ENCODE assay signal across 8 cellular contexts in genomic region chr11:47980907-47981621, GRCh38. TPM values are rescaled to one million over a fixed set of nuclear protein-coding genes. Genes with fewer than 3 reads are reported as not detected.
DNase-seq lines count a peak whose midpoint lies in the region; ATAC-seq, FAIRE-seq and TF ChIP-seq lines count a peak whose summit lies in the region.

No MANE protein-coding gene starts in this region.

- FAIRE-seq in GM12892 (lab: Jason Lieb, UNC): no peak

- H3K9me3 ChIP-seq in mammary epithelial cell (replicated peaks; ENCODE audit: insufficient read depth, low read length): no peaks in the 10 kb centered on the region

- peak overlapping the region; percentile 92 for H3K4me2 ChIP-seq in mammary epithelial cell (ENCODE audit: insufficient read depth, low read depth, low read length)

- no peaks in the 10 kb centered on the region for H3K79me2 ChIP-seq in mammary epithelial cell (ENCODE audit: insufficient read depth, low read length)

- H3K36me3 ChIP-seq in mammary epithelial cell (ENCODE audit: insufficient read depth, low read length): no peaks in the 10 kb centered on the region

- no peaks in the 10 kb centered on the region for H4K20me1 ChIP-seq in mammary epithelial cell (ENCODE audit: insufficient read depth, low read length)

- 3% methylated on average over 14 of the region's 82 CpGs for WGBS in mammary epithelial cell (ENCODE audit: low coverage, missing lambda C conversion rate)

- in situ Hi-C loops in ACHN (cut with HindIII; ENCODE audit: low pct_ligation_motif_present, low pct_unique_long_range_greater_than_20kb, low sequenced_read_pairs): no loop called here
- in situ Hi-C loops in mammary epithelial cell (cut with MboI; ENCODE audit: low sequenced_read_pairs in 2 of 2): no loop called here

- H3K27ac ChIP-seq in mammary epithelial cell (ENCODE audit: insufficient read depth, low read depth, low read length): no peak overlapping the region

- H3K27me3 ChIP-seq in mammary epithelial cell (ENCODE audit: insufficient read depth, low read length): peaks cover 11% of the 10 kb centered on the region

- BruUV-seq in mammary epithelial cell (replicated peaks; lab: Mats Ljungman, UMichigan): no TSS peak

- peak overlapping the region; percentile 72 for H2AFZ ChIP-seq in mammary epithelial cell (ENCODE audit: low read depth, low read length)

- H3K9ac ChIP-seq in mammary epithelial cell (ENCODE audit: insufficient read depth, low read length): no peak overlapping the region

- H3K9me3 Mint-ChIP-seq in stimulated activated effector memory CD8-positive, alpha-beta T cell treated with anti-CD3 and anti-CD28 coated beads, Interleukin-12 subunit alpha, Interleukin-12 subunit beta, amount 100 ng/mL, for 72 hours: no peaks in the 10 kb centered on the region

- H3K4me1 Mint-ChIP-seq in stimulated activated effector memory CD8-positive, alpha-beta T cell treated with anti-CD3 and anti-CD28 coated beads, Interleukin-12 subunit alpha, Interleukin-12 subunit beta, amount 100 ng/mL, for 72 hours: peaks cover 34% of the 10 kb centered on the region

- DNase-seq in ACHN (peak; percentile 43), GM12892 (ENCODE audit: insufficient read length) (peak; percentile 68), mammary epithelial cell (peak; percentile 32), kidney glomerular epithelial cell (lab: John Stamatoyannopoulos, UW) (peak; percentile 13), cerebellar nuclear complex (lab: John Stamatoyannopoulos, UW) (no peak)
- DNase-seq in stimulated activated effector memory CD8-positive, alpha-beta T cell treated with anti-CD3 and anti-CD28 coated beads, Interleukin-12 subunit alpha, Interleukin-12 subunit beta, amount 100 ng/mL, for 72 hours (ENCODE audit: low spot score in 2 of 2): peak; percentile 38 to 71

- intact Hi-C loops in mammary epithelial cell (cut with micrococcal nuclease): loop anchor here (2.0 kb wide), 1 partner anchor 34 kb away; no protein-coding TSS in a partner anchor

- H3K27ac Mint-ChIP-seq in stimulated activated effector memory CD8-positive, alpha-beta T cell treated with anti-CD3 and anti-CD28 coated beads, Interleukin-12 subunit alpha, Interleukin-12 subunit beta, amount 100 ng/mL, for 72 hours: peak overlapping the region; percentile 93

- dilution Hi-C loops in mammary epithelial cell (cut with HindIII; ENCODE audit: low sequenced_read_pairs): no loop called here

- no peaks in the 10 kb centered on the region for H3K4me1 ChIP-seq in mammary epithelial cell (ENCODE audit: insufficient read depth, low read length)

- H3K4me3 Mint-ChIP-seq in stimulated activated effector memory CD8-positive, alpha-beta T cell treated with anti-CD3 and anti-CD28 coated beads, Interleukin-12 subunit alpha, Interleukin-12 subunit beta, amount 100 ng/mL, for 72 hours: peak overlapping the region; percentile 89

- H3K4me3 ChIP-seq in mammary epithelial cell (replicated peaks in 1 of 3; ENCODE audit: insufficient read depth in 1 of 3, low read depth in 2 of 3, low read length in 3 of 3): peak overlapping the region; percentile 41 to 51 (median 43)

- CTCF ChIA-PET in mammary epithelial cell (lab: Charles Lee; ENCODE audit: low non-redundant PET): no interaction called here

- peaks cover 41% of the 10 kb centered on the region for H3K36me3 Mint-ChIP-seq in stimulated activated effector memory CD8-positive, alpha-beta T cell treated with anti-CD3 and anti-CD28 coated beads, Interleukin-12 subunit alpha, Interleukin-12 subunit beta, amount 100 ng/mL, for 72 hours

- no peak for TF ChIP-seq POLR2A in GM12892 (IDR thresholded peaks at IDR 0.05; ENCODE audit: low read depth, low read length)

- no peak for TF ChIP-seq CTCF in mammary epithelial cell (conservative IDR thresholded peaks at IDR 0.05 in 1 of 2, IDR thresholded peaks at IDR 0.05 in 1 of 2; ENCODE audit: extremely low read depth in 1 of 2, insufficient read depth in 1 of 2, low read depth in 1 of 2, low read length in 2 of 2)

- ATAC-seq in HG02973 (IDR thresholded peaks at IDR 0.05; ENCODE audit: unreplicated experiment): peak; percentile 62
- ATAC-seq in stimulated activated effector memory CD8-positive, alpha-beta T cell treated with anti-CD3 and anti-CD28 coated beads, Interleukin-12 subunit alpha, Interleukin-12 subunit beta, amount 100 ng/mL, for 72 hours: peak; percentile 79

TF ChIP-seq in PFSK-1, 5 proteins besides CTCF, POLR2A, EP300 and RAD21:
- TF ChIP-seq POLR2AphosphoS5 (IDR thresholded peaks at IDR 0.05; ENCODE audit: low read depth, low read length) (no peak), SIN3A (IDR thresholded peaks at IDR 0.05; ENCODE audit: borderline replicate concordance, insufficient read depth, low read length) (0 out of 2 replicates have a peak, but pooled peaks have one; percentile 24), TAF1 (IDR thresholded peaks at IDR 0.05; ENCODE audit: borderline replicate concordance, insufficient read depth, low read length) (no peak), FOXP2 (optimal IDR thresholded peaks at IDR 0.05; ENCODE audit: borderline replicate concordance, extremely low read depth, extremely low read length, insufficient read depth) (no peak)
TF ChIP-seq in PFSK-1: peak in this region for 1.

RNA-seq across cellular contexts. Expression of gene PTPRJ, which starts 0.7 kb away (rescaled TPM):
- polyA plus RNA-seq in GM12892 (2012; ENCODE audit: missing spikeins): 6.9 TPM
- 5.1 TPM for polyA plus RNA-seq in PFSK-1 (2012; ENCODE audit: insufficient read length, low read depth)
- 1 to 10 TPM in 1 of 2 donors, under 1 TPM in 1; 0.73 to 1.5 TPM for total RNA-seq in mammary epithelial cell
- 0.32 TPM for polyA plus RNA-seq in mammary epithelial cell
- polyA minus RNA-seq in mammary epithelial cell: not detected

Comparison
In these comparisons a context has a peak if more than half of its experiments do, and no peak if none do; other contexts are left out.
1. DNase-seq: peak in ACHN (single experiment), GM12892 (single experiment), mammary epithelial cell (single experiment), kidney glomerular epithelial cell (single experiment) and stimulated activated effector memory CD8-positive, alpha-beta T cell treated with anti-CD3 and anti-CD28 coated beads, Interleukin-12 subunit alpha, Interleukin-12 subunit beta, amount 100 ng/mL, for 72 hours (2 of 2); none in cerebellar nuclear complex (0 of 2).